Comparison of ENCODE assay signal across 14 cellular contexts in the genomic region with DNA sequence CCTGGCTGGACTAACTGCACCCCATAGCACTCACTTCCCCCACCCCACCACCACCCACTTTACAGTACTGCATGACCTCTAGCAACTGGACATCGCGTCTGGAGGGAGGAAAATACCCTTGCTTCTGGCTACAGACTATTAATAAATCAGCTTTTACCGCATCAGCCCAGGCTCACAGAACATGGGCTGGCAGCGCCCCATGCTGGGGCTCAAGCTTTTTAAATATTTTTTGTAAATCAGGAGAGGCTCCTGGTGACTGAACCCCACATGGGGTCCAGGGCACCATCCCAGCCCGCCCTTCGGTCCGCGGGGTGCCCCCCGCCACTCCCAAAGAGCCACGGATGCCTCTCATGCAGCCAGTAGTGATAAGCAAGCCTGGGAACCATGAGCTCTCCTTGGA. TPM values are rescaled to one million over a fixed set of nuclear protein-coding genes. Genes with fewer than 3 reads are reported as not detected.
DNase-seq lines count a peak whose midpoint lies in the region; ATAC-seq and TF ChIP-seq lines count a peak whose summit lies in the region.
"Had no signal": no experiment of that assay in that cellular context is flagged by ENCODE, and none has a peak within 500 bp of the region (broad histone marks: within the 10 kb centered on the region; RNA-seq: fewer than 3 reads in every experiment).

No MANE protein-coding gene starts in this region.

- H3K4me1 ChIP-seq in iPS-18a (ENCODE audit: control insufficient read depth, low read depth, low read length) = peaks cover 8% of the 10 kb centered on the region

- no peak for ATAC-seq in GM19351 (IDR thresholded peaks at IDR 0.05; ENCODE audit: unreplicated experiment)
- ATAC-seq in GM18867 (IDR thresholded peaks at IDR 0.05; ENCODE audit: unreplicated experiment) = no peak

- peak overlapping the region; percentile 14 for H3K4me3 Mint-ChIP-seq in activated CD4-positive, alpha-beta memory T cell treated with anti-CD3 and anti-CD28 coated beads, Interleukin-2, amount 10 ng/mL, durations not matched to agents 7 days and 5 days
- H3K4me3 Mint-ChIP-seq in activated CD4-positive, alpha-beta memory T cell treated with anti-CD3 and anti-CD28 coated beads for 36 hours = no peak overlapping the region
- peak overlapping the region; percentile 55 for H3K4me3 Mint-ChIP-seq in activated T-helper 1 cell treated with anti-CD3 and anti-CD28 coated beads, Interleukin-12 subunit alpha, Interleukin-12 subunit beta, Interleukin-2, Interleukin-4 antibody, amounts not matched to agents 30 ng/mL and 10 ng/mL and 1 ng/mL, durations not matched to agents 14 hours and 24 hours and 36 hours

- no peak for TF ChIP-seq CTCF in retinal pigment epithelial cell (conservative IDR thresholded peaks at IDR 0.05; ENCODE audit: low read depth, low read length)

- intact Hi-C loops in activated CD4-positive, alpha-beta memory T cell treated with anti-CD3 and anti-CD28 coated beads for 36 hours (cut with micrococcal nuclease) = loop anchor here (10.0 kb wide), 1 partner anchor 211 kb away; no protein-coding TSS in a partner anchor
- intact Hi-C loops in activated T-helper 1 cell treated with anti-CD3 and anti-CD28 coated beads, Interleukin-12 subunit alpha, Interleukin-12 subunit beta, Interleukin-2, Interleukin-4 antibody, amounts not matched to agents 30 ng/mL and 10 ng/mL and 1 ng/mL, durations not matched to agents 14 hours and 24 hours and 36 hours (cut with micrococcal nuclease) = loop anchor here (5.0 to 10.0 kb wide), 2 partner anchors 181 to 213 kb away; no protein-coding TSS in a partner anchor

- peak overlapping the region; percentile 59 for H3K4me3 ChIP-seq in iPS-18a (ENCODE audit: low read length)
- H3K4me3 ChIP-seq in retinal pigment epithelial cell (ENCODE audit: low read length) = peak overlapping the region; percentile 54

- H3K27ac Mint-ChIP-seq in activated CD4-positive, alpha-beta memory T cell treated with anti-CD3 and anti-CD28 coated beads, Interleukin-2, amount 10 ng/mL, durations not matched to agents 7 days and 5 days = no peak overlapping the region
- H3K27ac Mint-ChIP-seq in activated CD4-positive, alpha-beta memory T cell treated with anti-CD3 and anti-CD28 coated beads for 36 hours = no peak overlapping the region
- H3K27ac Mint-ChIP-seq in activated T-helper 1 cell treated with anti-CD3 and anti-CD28 coated beads, Interleukin-12 subunit alpha, Interleukin-12 subunit beta, Interleukin-2, Interleukin-4 antibody, amounts not matched to agents 30 ng/mL and 10 ng/mL and 1 ng/mL, durations not matched to agents 14 hours and 24 hours and 36 hours = no peak overlapping the region

- H3K9me3 ChIP-seq in iPS-18a (ENCODE audit: control insufficient read depth, low read depth, low read length) = peaks cover 5% of the 10 kb centered on the region
- H3K9me3 ChIP-seq: spleen had no signal

- no peak overlapping the region for H3K27ac ChIP-seq in iPS-18a (ENCODE audit: low read length)
- H3K27ac ChIP-seq: KMS-11, spleen had no signal

- no peaks in the 10 kb centered on the region for H3K9me3 Mint-ChIP-seq in activated CD4-positive, alpha-beta memory T cell treated with anti-CD3 and anti-CD28 coated beads, Interleukin-2, amount 10 ng/mL, durations not matched to agents 7 days and 5 days
- no peaks in the 10 kb centered on the region for H3K9me3 Mint-ChIP-seq in activated CD4-positive, alpha-beta memory T cell treated with anti-CD3 and anti-CD28 coated beads for 36 hours
- H3K9me3 Mint-ChIP-seq in activated T-helper 1 cell treated with anti-CD3 and anti-CD28 coated beads, Interleukin-12 subunit alpha, Interleukin-12 subunit beta, Interleukin-2, Interleukin-4 antibody, amounts not matched to agents 30 ng/mL and 10 ng/mL and 1 ng/mL, durations not matched to agents 14 hours and 24 hours and 36 hours = no peaks in the 10 kb centered on the region

- peaks cover 63% of the 10 kb centered on the region for H3K27me3 Mint-ChIP-seq in activated CD4-positive, alpha-beta memory T cell treated with anti-CD3 and anti-CD28 coated beads, Interleukin-2, amount 10 ng/mL, durations not matched to agents 7 days and 5 days
- H3K27me3 Mint-ChIP-seq in activated CD4-positive, alpha-beta memory T cell treated with anti-CD3 and anti-CD28 coated beads for 36 hours = peaks cover 33% of the 10 kb centered on the region
- peaks cover 40% of the 10 kb centered on the region for H3K27me3 Mint-ChIP-seq in activated T-helper 1 cell treated with anti-CD3 and anti-CD28 coated beads, Interleukin-12 subunit alpha, Interleukin-12 subunit beta, Interleukin-2, Interleukin-4 antibody, amounts not matched to agents 30 ng/mL and 10 ng/mL and 1 ng/mL, durations not matched to agents 14 hours and 24 hours and 36 hours (ENCODE audit: insufficient read depth)

- H3K27me3 ChIP-seq in iPS-18a (ENCODE audit: control insufficient read depth, insufficient read depth, low read length) = peaks cover 61% of the 10 kb centered on the region

- POLR2A ChIA-PET in activated CD4-positive, alpha-beta memory T cell treated with anti-CD3 and anti-CD28 coated beads, Interleukin-2, amount 10 ng/mL, durations not matched to agents 7 days and 5 days (lab: Charles Lee) = no interaction called here
- POLR2A ChIA-PET in activated CD4-positive, alpha-beta memory T cell treated with anti-CD3 and anti-CD28 coated beads for 36 hours (lab: Charles Lee) = no interaction called here

- no peaks in the 10 kb centered on the region for H3K36me3 ChIP-seq in iPS-18a (ENCODE audit: control insufficient read depth, low read depth, low read length)
- H3K36me3 ChIP-seq: spleen had no signal

- H3K4me1 Mint-ChIP-seq in activated CD4-positive, alpha-beta memory T cell treated with anti-CD3 and anti-CD28 coated beads, Interleukin-2, amount 10 ng/mL, durations not matched to agents 7 days and 5 days = peaks cover 13% of the 10 kb centered on the region
- peaks cover 6% of the 10 kb centered on the region for H3K4me1 Mint-ChIP-seq in activated CD4-positive, alpha-beta memory T cell treated with anti-CD3 and anti-CD28 coated beads for 36 hours (ENCODE audit: low read depth)
- H3K4me1 Mint-ChIP-seq in activated T-helper 1 cell treated with anti-CD3 and anti-CD28 coated beads, Interleukin-12 subunit alpha, Interleukin-12 subunit beta, Interleukin-2, Interleukin-4 antibody, amounts not matched to agents 30 ng/mL and 10 ng/mL and 1 ng/mL, durations not matched to agents 14 hours and 24 hours and 36 hours (ENCODE audit: low read depth) = no peaks in the 10 kb centered on the region

- H3K36me3 Mint-ChIP-seq in activated CD4-positive, alpha-beta memory T cell treated with anti-CD3 and anti-CD28 coated beads, Interleukin-2, amount 10 ng/mL, durations not matched to agents 7 days and 5 days (ENCODE audit: low read depth) = no peaks in the 10 kb centered on the region
- H3K36me3 Mint-ChIP-seq in activated CD4-positive, alpha-beta memory T cell treated with anti-CD3 and anti-CD28 coated beads for 36 hours = no peaks in the 10 kb centered on the region
- no peaks in the 10 kb centered on the region for H3K36me3 Mint-ChIP-seq in activated T-helper 1 cell treated with anti-CD3 and anti-CD28 coated beads, Interleukin-12 subunit alpha, Interleukin-12 subunit beta, Interleukin-2, Interleukin-4 antibody, amounts not matched to agents 30 ng/mL and 10 ng/mL and 1 ng/mL, durations not matched to agents 14 hours and 24 hours and 36 hours (ENCODE audit: low read depth)

- no peak overlapping the region for H3K9ac ChIP-seq in iPS-18a (ENCODE audit: low read length)
- H3K9ac ChIP-seq: KMS-11 had no signal

- CTCF ChIA-PET in activated CD4-positive, alpha-beta memory T cell treated with anti-CD3 and anti-CD28 coated beads, Interleukin-2, amount 10 ng/mL, durations not matched to agents 7 days and 5 days (lab: Charles Lee) = no interaction called here
- CTCF ChIA-PET in activated CD4-positive, alpha-beta memory T cell treated with anti-CD3 and anti-CD28 coated beads for 36 hours (lab: Charles Lee) = no interaction called here

- DNase-seq in activated CD4-positive, alpha-beta memory T cell treated with anti-CD3 and anti-CD28 coated beads, Interleukin-2, amount 10 ng/mL, durations not matched to agents 7 days and 5 days = no peak
- no peak for DNase-seq in activated CD4-positive, alpha-beta memory T cell treated with anti-CD3 and anti-CD28 coated beads for 36 hours
- DNase-seq in activated T-helper 1 cell treated with anti-CD3 and anti-CD28 coated beads, Interleukin-12 subunit alpha, Interleukin-12 subunit beta, Interleukin-2, Interleukin-4 antibody, amounts not matched to agents 30 ng/mL and 10 ng/mL and 1 ng/mL, durations not matched to agents 14 hours and 24 hours and 36 hours (ENCODE audit: low spot score) = no peak
- DNase-seq in retinal pigment epithelial cell (ENCODE audit: low read depth) = no peak
- DNase-seq in AG08395 (ENCODE audit: low spot score) = no peak
- DNase-seq: activated CD4-positive, alpha-beta T cell treated with anti-CD3 and anti-CD28 coated beads, Interleukin-2, amount 50 U/mL, for 1 hour; effector CD4-positive, alpha-beta T cell; NCI-H187 had no signal

RNA-seq across cellular contexts. Expression of a gene that starts 2.7 kb away (rescaled TPM):
- total RNA-seq in activated CD4-positive, alpha-beta memory T cell treated with anti-CD3 and anti-CD28 coated beads, Interleukin-2, amount 10 ng/mL, durations not matched to agents 7 days and 5 days = under 1 TPM; 0.18 to 0.38 TPM
- total RNA-seq in activated CD4-positive, alpha-beta memory T cell treated with anti-CD3 and anti-CD28 coated beads for 36 hours = under 1 TPM; 0.75 to 0.81 TPM
- 1.1 TPM in 2 replicates for total RNA-seq in activated T-helper 1 cell treated with anti-CD3 and anti-CD28 coated beads, Interleukin-12 subunit alpha, Interleukin-12 subunit beta, Interleukin-2, Interleukin-4 antibody, amounts not matched to agents 30 ng/mL and 10 ng/mL and 1 ng/mL, durations not matched to agents 14 hours and 24 hours and 36 hours
- total RNA-seq: mononuclear cell had no signal
